ENCODE assay signal across 19 cellular contexts in genomic region chr11:92154611-92155010, GRCh38.
DNase-seq lines count a peak whose midpoint lies in the region; ATAC-seq, FAIRE-seq and TF ChIP-seq lines count a peak whose summit lies in the region.
"Had no signal": no experiment of that assay in that cellular context is flagged by ENCODE, and none has a peak within 500 bp of the region (broad histone marks: within the 10 kb centered on the region; RNA-seq: fewer than 3 reads in every experiment).

No MANE protein-coding gene starts in this region.

- H3K4me3 ChIP-seq in astrocyte (ENCODE audit: insufficient read depth, low read depth, low read length) (no peak overlapping the region), lower lobe of right lung (no peak overlapping the region), retinal pigment epithelial cell (ENCODE audit: low read length) (no peak overlapping the region)
- H3K4me3 ChIP-seq: HAP-1 had no signal

- no peak overlapping the region for H3K9ac ChIP-seq in astrocyte (ENCODE audit: low read length)

- DNase-seq in astrocyte (ENCODE audit: low read depth) (no peak), lower lobe of right lung (no peak), retinal pigment epithelial cell (ENCODE audit: low read depth) (peak; percentile 21), WTC11 (ENCODE audit: low spot score) (no peak), NCI-H2029 (lab: John Stamatoyannopoulos, UW) (no peak)
- DNase-seq: C1 segment of cervical spinal cord; Calu3; CD4-positive, alpha-beta T cell; DMS79 treated with DMSO at 0.1 percent for 48 hours; EL had no signal

- H3K27me3 ChIP-seq in astrocyte (ENCODE audit: insufficient read depth, low read length) (no peaks in the 10 kb centered on the region), lower lobe of right lung (ENCODE audit: low read depth) (no peaks in the 10 kb centered on the region)

- CTCF ChIA-PET in WTC11 (lab: Charles Lee) = interaction anchor here (1.0 to 1.3 kb wide), 2 partner anchors 18 to 186 kb away, joined by 4 to 5 read pairs; no protein-coding TSS in a partner anchor

- H2AFZ ChIP-seq in astrocyte (ENCODE audit: low read depth, low read length) = no peak overlapping the region

- H3K9me3 ChIP-seq in astrocyte (ENCODE audit: insufficient read depth, low read depth, low read length) (no peaks in the 10 kb centered on the region), lower lobe of right lung (no peaks in the 10 kb centered on the region)
- H3K9me3 ChIP-seq: HAP-1 had no signal

- peak; percentile 73 to 76 for ATAC-seq in lower lobe of right lung
- ATAC-seq in WTC11 = no peak
- ATAC-seq in GM18870 (IDR thresholded peaks at IDR 0.05; ENCODE audit: unreplicated experiment) = no peak
- no peak for ATAC-seq in GM18520 (IDR thresholded peaks at IDR 0.05; ENCODE audit: unreplicated experiment)

- H3K36me3 ChIP-seq in astrocyte (ENCODE audit: insufficient read depth, low read length) (no peaks in the 10 kb centered on the region), lower lobe of right lung (no peaks in the 10 kb centered on the region)
- H3K36me3 ChIP-seq: HAP-1 had no signal

- H3K4me1 Mint-ChIP-seq in astrocyte (ENCODE audit: low read depth, unreplicated experiment) (peaks cover 10% of the 10 kb centered on the region), WTC11 (peaks cover 24% of the 10 kb centered on the region)
- H3K4me1 Mint-ChIP-seq: B cell had no signal

- no peak for FAIRE-seq in astrocyte (lab: Jason Lieb, UNC)
- FAIRE-seq: A204.1, G401.6, GM12891, H1 had no signal

- no peak overlapping the region for H3K4me2 ChIP-seq in astrocyte (ENCODE audit: low read length)

- no peaks in the 10 kb centered on the region for H3K4me1 ChIP-seq in astrocyte (ENCODE audit: insufficient read depth, low read length)
- peaks cover 8% of the 10 kb centered on the region for H3K4me1 ChIP-seq in lower lobe of right lung

- no peaks in the 10 kb centered on the region for H3K36me3 Mint-ChIP-seq in astrocyte (ENCODE audit: low read depth, unreplicated experiment)
- H3K36me3 Mint-ChIP-seq in WTC11 = peaks cover 20% of the 10 kb centered on the region

- no peaks in the 10 kb centered on the region for H3K27me3 Mint-ChIP-seq in astrocyte (ENCODE audit: low read depth, unreplicated experiment)
- no peaks in the 10 kb centered on the region for H3K27me3 Mint-ChIP-seq in WTC11 (ENCODE audit: low read depth)
- H3K27me3 Mint-ChIP-seq: B cell; CD4-positive, alpha-beta T cell had no signal

- H3K27ac ChIP-seq in astrocyte (ENCODE audit: low read depth, low read length) = no peak overlapping the region
- H3K27ac ChIP-seq in lower lobe of right lung = no peak overlapping the region
- H3K27ac ChIP-seq: HL-60 had no signal

- intact Hi-C loops in lower lobe of right lung (cut with DNase I) = no loop called here

- H3K4me3 Mint-ChIP-seq in astrocyte (ENCODE audit: unreplicated experiment) (peak overlapping the region; percentile 52), WTC11 (no peak overlapping the region)
- H3K4me3 Mint-ChIP-seq: B cell; CD4-positive, alpha-beta T cell had no signal

- no peak for TF ChIP-seq CTCF in astrocyte (IDR thresholded peaks at IDR 0.05; ENCODE audit: insufficient read depth, low read depth, low read length)
- TF ChIP-seq CTCF in lower lobe of right lung (IDR thresholded peaks at IDR 0.05) = no peak
- no peak for TF ChIP-seq CTCF in retinal pigment epithelial cell (conservative IDR thresholded peaks at IDR 0.05; ENCODE audit: low read depth, low read length)
- TF ChIP-seq CTCF in WTC11 (IDR thresholded peaks at IDR 0.05) = no peak

- H3K27ac Mint-ChIP-seq in astrocyte (ENCODE audit: unreplicated experiment) (peak overlapping the region; percentile 38), WTC11 (no peak overlapping the region)
- H3K27ac Mint-ChIP-seq: B cell; CD4-positive, alpha-beta T cell had no signal

- no peaks in the 10 kb centered on the region for H3K79me2 ChIP-seq in astrocyte (ENCODE audit: insufficient read depth, low read length)

- H3K9me3 Mint-ChIP-seq in astrocyte (ENCODE audit: unreplicated experiment) = peaks cover 3% of the 10 kb centered on the region
- H3K9me3 Mint-ChIP-seq in WTC11 = peaks cover 16% of the 10 kb centered on the region
- H3K9me3 Mint-ChIP-seq: CD4-positive, alpha-beta T cell had no signal

- no peaks in the 10 kb centered on the region for H4K20me1 ChIP-seq in astrocyte (ENCODE audit: insufficient read depth, low read length)

- POLR2A ChIA-PET in WTC11 (lab: Charles Lee) = no interaction called here

TF ChIP-seq in WTC11, 78 proteins besides CTCF, POLR2A, EP300 and RAD21 (continues in another document):
- TF ChIP-seq E2F1 (CRISPR knock-in tag; IDR thresholded peaks at IDR 0.05) (no peak), ZNF219 (CRISPR knock-in tag; IDR thresholded peaks at IDR 0.05; ENCODE audit: borderline replicate concordance) (no peak), ETV6 (CRISPR knock-in tag; IDR thresholded peaks at IDR 0.05) (no peak), ZNF532 (CRISPR knock-in tag; IDR thresholded peaks at IDR 0.05; ENCODE audit: borderline replicate concordance) (no peak), NR3C1 (CRISPR knock-in tag; conservative IDR thresholded peaks at IDR 0.05; ENCODE audit: low read depth) (no peak), ZNF512 (CRISPR knock-in tag; IDR thresholded peaks at IDR 0.05; ENCODE audit: borderline replicate concordance) (no peak), ERG (CRISPR knock-in tag; IDR thresholded peaks at IDR 0.05) (no peak)

Comparison
In these comparisons a context has a peak if more than half of its experiments do, and no peak if none do; other contexts are left out.
1. ATAC-seq: peak in lower lobe of right lung (2 of 2); none in WTC11 (single experiment), GM18870 (single experiment) and GM18520 (single experiment).